8 cellular contexts compared by ENCODE assay signal in the genomic region with DNA sequence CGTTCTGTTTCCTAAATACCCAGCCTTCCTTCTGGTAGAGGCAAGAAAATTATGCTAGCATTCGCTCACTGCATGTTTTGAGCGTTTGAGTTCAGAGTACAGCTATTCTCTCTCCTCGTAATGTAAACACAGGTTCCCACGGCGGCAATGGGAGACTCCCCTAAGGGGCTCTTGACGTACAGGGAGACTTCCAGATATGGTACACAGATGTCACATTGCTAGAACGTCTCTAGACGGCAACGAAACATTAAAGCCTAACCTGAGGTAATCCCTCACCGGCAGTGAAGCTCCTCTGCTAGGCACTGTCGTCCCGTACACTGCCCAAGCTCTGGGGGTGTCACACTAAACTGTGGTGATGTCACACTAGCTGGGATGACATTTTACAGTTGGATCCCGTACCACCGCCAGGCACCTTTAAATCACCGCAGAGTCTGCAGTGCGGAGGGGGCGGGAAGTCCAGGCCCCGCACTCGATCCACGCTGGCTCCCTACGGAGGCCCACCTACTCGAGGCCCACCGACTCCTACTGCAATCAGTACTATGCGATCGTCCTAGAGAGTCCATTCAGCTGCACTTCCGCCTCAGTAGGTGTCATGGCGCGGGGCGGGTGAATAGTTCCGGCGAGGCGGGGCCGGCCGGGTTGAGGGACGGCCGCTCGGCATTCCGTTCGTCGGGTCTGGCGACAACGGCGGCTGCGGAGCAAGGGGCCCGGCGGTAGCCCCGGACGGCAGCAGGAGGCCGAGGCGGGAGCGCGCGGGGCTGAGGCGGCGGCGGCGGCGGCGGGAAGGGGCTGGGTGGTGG. TPM values are rescaled to one million over a fixed set of nuclear protein-coding genes. Genes with fewer than 3 reads are reported as not detected.
DNase-seq lines count a peak whose midpoint lies in the region; ATAC-seq, FAIRE-seq and TF ChIP-seq lines count a peak whose summit lies in the region.

A gene (plus strand): TSS at position 375 of the 800 bp plus-strand sequence.

- peak; percentile 39 for TF ChIP-seq POLR2A in esophagus muscularis mucosa (IDR thresholded peaks at IDR 0.05; ENCODE audit: low read depth)

- ATAC-seq in GM21737 (IDR thresholded peaks at IDR 0.05; ENCODE audit: unreplicated experiment) = peak; percentile 66
- ATAC-seq in activated T-cell treated with anti-CD3 and anti-CD28 coated beads, Interleukin-2, amount 50 U/mL, for 72 hours (replicated peaks in 1 of 2) = peak; percentile 70 to 77

- DNase-seq in DMS79 (lab: John Stamatoyannopoulos, UW) (peak; percentile 75), RCC 7860 (ENCODE audit: low spot score) (peak; percentile 73), esophagus muscularis mucosa (ENCODE audit: extremely low spot score) (peak; percentile 98), myocyte (ENCODE audit: low read depth) (peak; percentile 94)
- peak; percentile 94 to 95 for DNase-seq in activated T-cell treated with anti-CD3 and anti-CD28 coated beads, Interleukin-2, amount 50 U/mL, for 72 hours
- DNase-seq in stimulated activated CD8-positive, alpha-beta memory T cell treated with anti-CD3 and anti-CD28 coated beads, Interleukin-7, amount 100 ng/mL, for 48 hours (ENCODE audit: extremely low read depth in 1 of 2, low read depth in 1 of 2) = peak; percentile 84 to 86

- no peaks in the 10 kb centered on the region for H3K9me3 ChIP-seq in esophagus muscularis mucosa

- no peak for TF ChIP-seq EP300 in esophagus muscularis mucosa (IDR thresholded peaks at IDR 0.05)

- peak within 1 kb of the TSS; percentile 97 for H3K27ac Mint-ChIP-seq in activated T-cell treated with anti-CD3 and anti-CD28 coated beads, Interleukin-2, amount 50 U/mL, for 72 hours

- H3K4me1 Mint-ChIP-seq in activated T-cell treated with anti-CD3 and anti-CD28 coated beads, Interleukin-2, amount 50 U/mL, for 72 hours (ENCODE audit: low read depth) = peaks cover 57% of the 10 kb centered on the region

- no peaks in the 10 kb centered on the region for H4K20me1 ChIP-seq in KMS-11 (ENCODE audit: insufficient read depth)

- H3K4me1 ChIP-seq in KMS-11 (ENCODE audit: low read depth, poor library complexity, severe bottlenecking) (peaks cover 37% of the 10 kb centered on the region), esophagus muscularis mucosa (peaks cover 40 to 55% (median 51%) of the 10 kb centered on the region in 4 donors)

- under 1% methylated on average over 46 of the region's 60 CpGs for WGBS in esophagus muscularis mucosa

- peaks cover 5 to 9% of the 10 kb centered on the region in 2 donors for H3K36me3 Mint-ChIP-seq in activated T-cell treated with anti-CD3 and anti-CD28 coated beads, Interleukin-2, amount 50 U/mL, for 72 hours (ENCODE audit: insufficient read depth in 2 of 2)

- H3K4me3 ChIP-seq in KMS-11 (IDR thresholded peaks at IDR 0.05; ENCODE audit: insufficient read depth, low read depth, low read length) (no peak within 1 kb of the TSS), esophagus muscularis mucosa (peak within 1 kb of the TSS; percentile 74 to 97 (median 84))

- FAIRE-seq in RCC 7860 (lab: Jason Lieb, UNC) = no peak

- peak within 1 kb of the TSS; percentile 91 for H3K9ac ChIP-seq in KMS-11

- H3K27ac ChIP-seq in KMS-11 (peak within 1 kb of the TSS; percentile 94), esophagus muscularis mucosa (replicated peaks in 1 of 4) (peak within 1 kb of the TSS; percentile 90 to 98 (median 94))

- peaks cover 44% of the 10 kb centered on the region for H3K79me2 ChIP-seq in KMS-11 (ENCODE audit: insufficient read depth, low read depth)

- H3K27me3 ChIP-seq in KMS-11 (ENCODE audit: insufficient read depth, low read depth) = no peaks in the 10 kb centered on the region
- H3K27me3 ChIP-seq in esophagus muscularis mucosa = no peaks in the 10 kb centered on the region

- H2AFZ ChIP-seq in KMS-11 (ENCODE audit: low read depth) = peak within 1 kb of the TSS; percentile 74

- no peaks in the 10 kb centered on the region for H3K27me3 Mint-ChIP-seq in activated T-cell treated with anti-CD3 and anti-CD28 coated beads, Interleukin-2, amount 50 U/mL, for 72 hours (ENCODE audit: low read depth)

- TF ChIP-seq CTCF in KMS-11 (conservative IDR thresholded peaks at IDR 0.05; ENCODE audit: low read depth, low read length) (no peak), esophagus muscularis mucosa (IDR thresholded peaks at IDR 0.05) (no peak)

- H3K4me3 Mint-ChIP-seq in activated T-cell treated with anti-CD3 and anti-CD28 coated beads, Interleukin-2, amount 50 U/mL, for 72 hours = peak within 1 kb of the TSS; percentile 94 to 95

- H3K36me3 ChIP-seq in KMS-11 (ENCODE audit: insufficient read depth) (no peaks in the 10 kb centered on the region), esophagus muscularis mucosa (no peaks in the 10 kb centered on the region)

- H3K4me2 ChIP-seq in KMS-11 = peak within 1 kb of the TSS; percentile 92

- intact Hi-C loops in esophagus muscularis mucosa (cut with DNase I) = loop anchor here (1.0 kb wide), 1 partner anchor 24 kb away; a partner anchor contains a TSS

- H3K9me3 Mint-ChIP-seq in activated T-cell treated with anti-CD3 and anti-CD28 coated beads, Interleukin-2, amount 50 U/mL, for 72 hours = no peaks in the 10 kb centered on the region

RNA-seq across cellular contexts. Expression of the gene that starts here (rescaled TPM):
- 10 to 100 TPM; 74.4 to 75.6 TPM for total RNA-seq in activated T-cell treated with anti-CD3 and anti-CD28 coated beads, Interleukin-2, amount 50 U/mL, for 72 hours
- total RNA-seq in esophagus muscularis mucosa = 10 to 100 TPM; 60.6 to 89.9 (median 76.5) TPM
- 45.0 and 71.9 TPM in 2 replicates for total RNA-seq in myocyte
- 25.5 TPM for polyA plus RNA-seq in myocyte (2012)
